8 cellular contexts compared by ENCODE assay signal in the genomic region with DNA sequence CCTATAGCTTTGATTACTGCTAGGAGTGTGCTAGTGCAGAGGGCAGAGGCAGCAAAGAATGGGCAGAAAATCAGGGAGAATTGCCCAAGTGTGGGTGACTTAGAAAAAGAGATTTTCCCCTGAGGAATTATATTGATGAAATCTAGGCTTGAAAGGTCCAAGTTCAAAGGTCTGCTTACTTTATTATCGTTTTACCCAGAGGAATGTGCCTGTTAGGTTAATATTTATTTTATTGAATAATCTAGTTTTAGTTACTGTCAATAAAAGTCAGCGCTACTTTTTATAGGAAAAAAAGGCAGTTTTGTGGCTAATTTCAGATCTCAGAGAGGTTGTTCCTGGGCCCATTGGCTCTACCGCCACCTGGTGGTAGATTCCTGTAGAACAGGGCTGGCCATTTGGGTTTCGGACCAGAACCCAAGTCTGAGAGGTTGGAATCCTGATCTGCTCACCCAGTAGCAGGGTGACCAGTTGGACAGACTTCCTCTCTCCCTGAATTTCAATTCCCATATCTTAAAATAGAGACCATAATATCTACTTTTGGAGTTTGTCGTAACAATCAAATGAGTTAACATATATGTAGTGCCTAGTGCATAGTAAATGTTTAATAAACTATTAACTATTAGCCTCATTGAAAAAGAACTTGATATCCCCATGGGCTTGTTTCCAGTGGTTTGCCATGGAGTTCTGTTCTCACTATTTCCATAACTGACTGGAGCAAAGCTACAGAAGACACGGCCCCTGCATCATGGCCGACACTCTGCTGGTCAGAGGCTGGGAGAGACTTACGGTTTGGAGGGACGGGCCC.
DNase-seq lines count a peak whose midpoint lies in the region; ATAC-seq, FAIRE-seq and TF ChIP-seq lines count a peak whose summit lies in the region.

No MANE protein-coding gene starts in this region.

- H3K4me1 Mint-ChIP-seq in type B pancreatic cell (ENCODE audit: unreplicated experiment), result no peaks in the 10 kb centered on the region

- H3K9me3 ChIP-seq in Peyer's patch, result no peaks in the 10 kb centered on the region
- H3K9me3 ChIP-seq in pancreas, result no peaks in the 10 kb centered on the region

- peak; percentile 46 to 70 (median 65) for DNase-seq in Peyer's patch
- peak; percentile 7 to 49 (median 34) for DNase-seq in activated naive CD4-positive, alpha-beta T cell (lab: John Stamatoyannopoulos, UW)
- DNase-seq in glomerular endothelial cell (ENCODE audit: extremely low read depth, low read depth, low spot score), result peak; percentile 25
- DNase-seq in pancreas, result peak in 5 of 6 donors; percentile 26 to 80 (median 61)
- DNase-seq in type B pancreatic cell (ENCODE audit: extremely low spot score, unreplicated experiment), result no peak

- H3K27me3 ChIP-seq in Peyer's patch (no peaks in the 10 kb centered on the region), pancreas (no peaks in the 10 kb centered on the region)

- peak; percentile 44 to 74 (median 72) for ATAC-seq in pancreas
- no peak for ATAC-seq in esophagus mucosa

- 36 to 43% methylated on average over 9 of the region's 9 CpGs for WGBS in pancreas, 2 donors

- H3K9me3 Mint-ChIP-seq in type B pancreatic cell, result no peaks in the 10 kb centered on the region

- no peaks in the 10 kb centered on the region for H3K27me3 Mint-ChIP-seq in type B pancreatic cell

- H3K36me3 ChIP-seq in Peyer's patch (no peaks in the 10 kb centered on the region), pancreas (no peaks in the 10 kb centered on the region)

- no peak overlapping the region for H3K27ac Mint-ChIP-seq in type B pancreatic cell

- H3K4me3 ChIP-seq in Peyer's patch, result no peak overlapping the region
- H3K4me3 ChIP-seq in pancreas, result no peak overlapping the region

- peaks cover 9% of the 10 kb centered on the region for H3K36me3 Mint-ChIP-seq in type B pancreatic cell

- no peak overlapping the region for H3K4me3 Mint-ChIP-seq in type B pancreatic cell

- no peak overlapping the region for H3K27ac ChIP-seq in 22Rv1
- peak overlapping the region in 2 of 4 donors; percentile 5 to 20 for H3K27ac ChIP-seq in Peyer's patch
- H3K27ac ChIP-seq in pancreas, result no peak overlapping the region

- FAIRE-seq in pancreas (lab: Jason Lieb, UNC), result no peak

- TF ChIP-seq POLR2A in Peyer's patch (IDR thresholded peaks at IDR 0.05), result no peak

- intact Hi-C loops in pancreas (cut with DNase I), result loop anchor here in 2 of 3 donors (10.0 kb wide), 2 partner anchors 443 to 503 kb away; partner anchors contain the start of gene MUC13 (in 1 of the 2)

- H3K4me1 ChIP-seq in Peyer's patch (peaks cover 0 to 21% (median 2%) of the 10 kb centered on the region in 4 donors), pancreas (peaks cover 6 to 15% (median 9%) of the 10 kb centered on the region in 3 donors)

- peak; percentile 98 for TF ChIP-seq CTCF in 22Rv1 (IDR thresholded peaks at IDR 0.05)
- peak; percentile 86 for TF ChIP-seq CTCF in GM12874 (IDR thresholded peaks at IDR 0.05; ENCODE audit: insufficient read depth, low read depth, low read length)
- TF ChIP-seq CTCF in Peyer's patch (IDR thresholded peaks at IDR 0.05), result peak; percentile 80 to 95 (median 87)
- TF ChIP-seq CTCF in pancreas (IDR thresholded peaks at IDR 0.05), result peak; percentile 83 to 94 (median 88)
- TF ChIP-seq CTCF in type B pancreatic cell (conservative IDR thresholded peaks at IDR 0.05), result peak; percentile 100
